ENCODE assay signal across 11 cellular contexts in genomic region chr17:34006126-34006525, GRCh38.
DNase-seq lines count a peak whose midpoint lies in the region; FAIRE-seq and TF ChIP-seq lines count a peak whose summit lies in the region.
"Had no signal": no experiment of that assay in that cellular context is flagged by ENCODE, and none has a peak within 500 bp of the region (broad histone marks: within the 10 kb centered on the region; RNA-seq: fewer than 3 reads in every experiment).

No MANE protein-coding gene starts in this region.

- peaks cover 10% of the 10 kb centered on the region for H3K27me3 Mint-ChIP-seq in nephron progenitor cell (ENCODE audit: low read depth, poor library complexity)

- no peak for FAIRE-seq in D721Med (lab: Jason Lieb, UNC)
- FAIRE-seq: A549, H54 had no signal

- no peaks in the 10 kb centered on the region for H3K4me1 Mint-ChIP-seq in nephron progenitor cell
- H3K4me1 Mint-ChIP-seq: CD4-positive, alpha-beta memory T cell; IgD-negative memory B cell had no signal

- H3K9me3 Mint-ChIP-seq in nephron progenitor cell = peaks cover 17% of the 10 kb centered on the region

- H3K27ac Mint-ChIP-seq in nephron progenitor cell = peak overlapping the region; percentile 87
- H3K27ac Mint-ChIP-seq: CD4-positive, alpha-beta memory T cell; IgD-negative memory B cell had no signal

- peaks cover 7% of the 10 kb centered on the region for H3K36me3 Mint-ChIP-seq in nephron progenitor cell (ENCODE audit: low read depth)
- H3K36me3 Mint-ChIP-seq: IgD-negative memory B cell had no signal

- DNase-seq in D341Med (ENCODE audit: low spot score) = peak; percentile 72
- DNase-seq in D721Med (ENCODE audit: insufficient read length, low spot score) = peak; percentile 16
- DNase-seq in NCI-H82 treated with DMSO at 0.1 percent for 48 hours (lab: John Stamatoyannopoulos, UW; ENCODE audit: unreplicated experiment) = peak; percentile 60
- no peak for DNase-seq in nephron progenitor cell
- no peak for DNase-seq in retina
- DNase-seq in medulla oblongata (ENCODE audit: extremely low spot score) = no peak
- DNase-seq: BE2C; CD4-positive, alpha-beta memory T cell had no signal

- H3K4me3 Mint-ChIP-seq in nephron progenitor cell = no peak overlapping the region
- H3K4me3 Mint-ChIP-seq: CD4-positive, alpha-beta memory T cell; IgD-negative memory B cell had no signal

- TF ChIP-seq CTCF in D721Med (IDR thresholded peaks at IDR 0.05; ENCODE audit: insufficient read depth, missing control alignments) (no peak), nephron progenitor cell (IDR thresholded peaks at IDR 0.05) (no peak)

Comparison
In these comparisons a context has a peak if more than half of its experiments do, and no peak if none do; other contexts are left out.
1. DNase-seq: peak in D341Med (single experiment), D721Med (single experiment) and NCI-H82 treated with DMSO at 0.1 percent for 48 hours (single experiment); none in nephron progenitor cell (single experiment), retina (single experiment) and medulla oblongata (single experiment).